Comparison of ENCODE assay signal across 1 cellular context in genomic region chr5:65482727-65483473, GRCh38.
TF ChIP-seq lines count a peak whose summit lies in the region.

No MANE protein-coding gene starts in this region.

TF ChIP-seq in K562, 482 proteins besides CTCF, POLR2A, EP300 and RAD21 (continued from another document and continues in another):
- TF ChIP-seq, protein P1, sequence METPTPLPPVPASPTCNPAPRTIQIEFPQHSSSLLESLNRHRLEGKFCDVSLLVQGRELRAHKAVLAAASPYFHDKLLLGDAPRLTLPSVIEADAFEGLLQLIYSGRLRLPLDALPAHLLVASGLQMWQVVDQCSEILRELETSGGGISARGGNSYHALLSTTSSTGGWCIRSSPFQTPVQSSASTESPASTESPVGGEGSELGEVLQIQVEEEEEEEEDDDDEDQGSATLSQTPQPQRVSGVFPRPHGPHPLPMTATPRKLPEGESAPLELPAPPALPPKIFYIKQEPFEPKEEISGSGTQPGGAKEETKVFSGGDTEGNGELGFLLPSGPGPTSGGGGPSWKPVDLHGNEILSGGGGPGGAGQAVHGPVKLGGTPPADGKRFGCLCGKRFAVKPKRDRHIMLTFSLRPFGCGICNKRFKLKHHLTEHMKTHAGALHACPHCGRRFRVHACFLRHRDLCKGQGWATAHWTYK (CRISPR knock-in tag; IDR thresholded peaks at IDR 0.05) = no peak
- TF ChIP-seq TEAD1 (CRISPR knock-in tag; IDR thresholded peaks at IDR 0.05) (0 out of 4 replicates have a peak, but pooled peaks of 1 of the 2 experiments have one; percentile 37), ZNF347 (CRISPR knock-in tag; IDR thresholded peaks at IDR 0.05; ENCODE audit: low read depth) (no peak), ZNF134 (CRISPR knock-in tag; conservative IDR thresholded peaks at IDR 0.05) (no peak), TAF15 (IDR thresholded peaks at IDR 0.05; ENCODE audit: low read depth, low read length) (no peak), MBD2 (IDR thresholded peaks at IDR 0.05; ENCODE audit: borderline replicate concordance, low read depth) (no peak), FIP1L1 (IDR thresholded peaks at IDR 0.05; ENCODE audit: low read depth, low read length, poor library complexity, severe bottlenecking) (no peak), UBTF (IDR thresholded peaks at IDR 0.05; ENCODE audit: borderline replicate concordance in 1 of 2, low read depth in 2 of 2, low read length in 2 of 2) (no peak), PHF20 (IDR thresholded peaks at IDR 0.05; ENCODE audit: partially characterized antibody) (no peak), HDAC1 (IDR thresholded peaks at IDR 0.05) (no peak), USF1 (CRISPR knock-in tag; IDR thresholded peaks at IDR 0.05) (no peak), HIVEP1 (CRISPR knock-in tag; IDR thresholded peaks at IDR 0.05) (no peak), RNF2 (IDR thresholded peaks at IDR 0.05) (no peak), RBM25 (IDR thresholded peaks at IDR 0.05; ENCODE audit: low read depth, low read length, severe bottlenecking) (no peak), HES1 (IDR thresholded peaks at IDR 0.05; ENCODE audit: low read depth) (no peak), ZBTB17 (CRISPR knock-in tag; IDR thresholded peaks at IDR 0.05) (peak; percentile 55; the same call in 1 of the 2 replicates), TOE1 (IDR thresholded peaks at IDR 0.05; ENCODE audit: borderline replicate concordance) (no peak), TOE1 (CRISPR knock-in tag; IDR thresholded peaks at IDR 0.05; ENCODE audit: borderline replicate concordance, low read depth) (no peak), ELK3 (CRISPR knock-in tag; IDR thresholded peaks at IDR 0.05) (no peak), REST (CRISPR knock-in tag; IDR thresholded peaks at IDR 0.05; ENCODE audit: low read depth) (no peak), SUPT5H (IDR thresholded peaks at IDR 0.05) (no peak), TBP (optimal IDR thresholded peaks at IDR 0.05; ENCODE audit: low read depth, low read length) (no peak), ZNF232 (CRISPR knock-in tag; IDR thresholded peaks at IDR 0.05) (no peak), BRD4 (IDR thresholded peaks at IDR 0.05) (no peak), KLF6 (CRISPR knock-in tag; IDR thresholded peaks at IDR 0.05; ENCODE audit: borderline replicate concordance) (no peak), ZNF778 (CRISPR knock-in tag; IDR thresholded peaks at IDR 0.05) (no peak), HNRNPH1 (optimal IDR thresholded peaks at IDR 0.05; ENCODE audit: low read depth, low read length) (no peak), ZNF280A (IDR thresholded peaks at IDR 0.05; ENCODE audit: low read depth, partially characterized antibody) (no peak), SAP30 (IDR thresholded peaks at IDR 0.05; ENCODE audit: borderline replicate concordance, insufficient read depth, low read depth, low read length, poor library complexity, severe bottlenecking) (no peak), ZNF655 (CRISPR knock-in tag; IDR thresholded peaks at IDR 0.05) (no peak)
- TF ChIP-seq, protein P2, sequence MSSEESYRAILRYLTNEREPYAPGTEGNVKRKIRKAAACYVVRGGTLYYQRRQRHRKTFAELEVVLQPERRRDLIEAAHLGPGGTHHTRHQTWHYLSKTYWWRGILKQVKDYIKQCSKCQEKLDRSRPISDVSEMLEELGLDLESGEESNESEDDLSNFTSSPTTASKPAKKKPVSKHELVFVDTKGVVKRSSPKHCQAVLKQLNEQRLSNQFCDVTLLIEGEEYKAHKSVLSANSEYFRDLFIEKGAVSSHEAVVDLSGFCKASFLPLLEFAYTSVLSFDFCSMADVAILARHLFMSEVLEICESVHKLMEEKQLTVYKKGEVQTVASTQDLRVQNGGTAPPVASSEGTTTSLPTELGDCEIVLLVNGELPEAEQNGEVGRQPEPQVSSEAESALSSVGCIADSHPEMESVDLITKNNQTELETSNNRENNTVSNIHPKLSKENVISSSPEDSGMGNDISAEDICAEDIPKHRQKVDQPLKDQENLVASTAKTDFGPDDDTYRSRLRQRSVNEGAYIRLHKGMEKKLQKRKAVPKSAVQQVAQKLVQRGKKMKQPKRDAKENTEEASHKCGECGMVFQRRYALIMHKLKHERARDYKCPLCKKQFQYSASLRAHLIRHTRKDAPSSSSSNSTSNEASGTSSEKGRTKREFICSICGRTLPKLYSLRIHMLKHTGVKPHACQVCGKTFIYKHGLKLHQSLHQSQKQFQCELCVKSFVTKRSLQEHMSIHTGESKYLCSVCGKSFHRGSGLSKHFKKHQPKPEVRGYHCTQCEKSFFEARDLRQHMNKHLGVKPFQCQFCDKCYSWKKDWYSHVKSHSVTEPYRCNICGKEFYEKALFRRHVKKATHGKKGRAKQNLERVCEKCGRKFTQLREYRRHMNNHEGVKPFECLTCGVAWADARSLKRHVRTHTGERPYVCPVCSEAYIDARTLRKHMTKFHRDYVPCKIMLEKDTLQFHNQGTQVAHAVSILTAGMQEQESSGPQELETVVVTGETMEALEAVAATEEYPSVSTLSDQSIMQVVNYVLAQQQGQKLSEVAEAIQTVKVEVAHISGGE (CRISPR knock-in tag; IDR thresholded peaks at IDR 0.05) = no peak
- TF ChIP-seq, protein P3, sequence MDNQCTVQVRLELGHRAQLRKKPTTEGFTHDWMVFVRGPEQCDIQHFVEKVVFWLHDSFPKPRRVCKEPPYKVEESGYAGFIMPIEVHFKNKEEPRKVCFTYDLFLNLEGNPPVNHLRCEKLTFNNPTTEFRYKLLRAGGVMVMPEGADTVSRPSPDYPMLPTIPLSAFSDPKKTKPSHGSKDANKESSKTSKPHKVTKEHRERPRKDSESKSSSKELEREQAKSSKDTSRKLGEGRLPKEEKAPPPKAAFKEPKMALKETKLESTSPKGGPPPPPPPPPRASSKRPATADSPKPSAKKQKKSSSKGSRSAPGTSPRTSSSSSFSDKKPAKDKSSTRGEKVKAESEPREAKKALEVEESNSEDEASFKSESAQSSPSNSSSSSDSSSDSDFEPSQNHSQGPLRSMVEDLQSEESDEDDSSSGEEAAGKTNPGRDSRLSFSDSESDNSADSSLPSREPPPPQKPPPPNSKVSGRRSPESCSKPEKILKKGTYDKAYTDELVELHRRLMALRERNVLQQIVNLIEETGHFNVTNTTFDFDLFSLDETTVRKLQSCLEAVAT (IDR thresholded peaks at IDR 0.05) = peak in 1 of 2 experiments; percentile 72; a peak in 2 of 4 replicates
- TF ChIP-seq, protein P4, sequence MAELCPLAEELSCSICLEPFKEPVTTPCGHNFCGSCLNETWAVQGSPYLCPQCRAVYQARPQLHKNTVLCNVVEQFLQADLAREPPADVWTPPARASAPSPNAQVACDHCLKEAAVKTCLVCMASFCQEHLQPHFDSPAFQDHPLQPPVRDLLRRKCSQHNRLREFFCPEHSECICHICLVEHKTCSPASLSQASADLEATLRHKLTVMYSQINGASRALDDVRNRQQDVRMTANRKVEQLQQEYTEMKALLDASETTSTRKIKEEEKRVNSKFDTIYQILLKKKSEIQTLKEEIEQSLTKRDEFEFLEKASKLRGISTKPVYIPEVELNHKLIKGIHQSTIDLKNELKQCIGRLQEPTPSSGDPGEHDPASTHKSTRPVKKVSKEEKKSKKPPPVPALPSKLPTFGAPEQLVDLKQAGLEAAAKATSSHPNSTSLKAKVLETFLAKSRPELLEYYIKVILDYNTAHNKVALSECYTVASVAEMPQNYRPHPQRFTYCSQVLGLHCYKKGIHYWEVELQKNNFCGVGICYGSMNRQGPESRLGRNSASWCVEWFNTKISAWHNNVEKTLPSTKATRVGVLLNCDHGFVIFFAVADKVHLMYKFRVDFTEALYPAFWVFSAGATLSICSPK (IDR thresholded peaks at IDR 0.05; ENCODE audit: borderline replicate concordance) = no peak
- TF ChIP-seq, protein P5, sequence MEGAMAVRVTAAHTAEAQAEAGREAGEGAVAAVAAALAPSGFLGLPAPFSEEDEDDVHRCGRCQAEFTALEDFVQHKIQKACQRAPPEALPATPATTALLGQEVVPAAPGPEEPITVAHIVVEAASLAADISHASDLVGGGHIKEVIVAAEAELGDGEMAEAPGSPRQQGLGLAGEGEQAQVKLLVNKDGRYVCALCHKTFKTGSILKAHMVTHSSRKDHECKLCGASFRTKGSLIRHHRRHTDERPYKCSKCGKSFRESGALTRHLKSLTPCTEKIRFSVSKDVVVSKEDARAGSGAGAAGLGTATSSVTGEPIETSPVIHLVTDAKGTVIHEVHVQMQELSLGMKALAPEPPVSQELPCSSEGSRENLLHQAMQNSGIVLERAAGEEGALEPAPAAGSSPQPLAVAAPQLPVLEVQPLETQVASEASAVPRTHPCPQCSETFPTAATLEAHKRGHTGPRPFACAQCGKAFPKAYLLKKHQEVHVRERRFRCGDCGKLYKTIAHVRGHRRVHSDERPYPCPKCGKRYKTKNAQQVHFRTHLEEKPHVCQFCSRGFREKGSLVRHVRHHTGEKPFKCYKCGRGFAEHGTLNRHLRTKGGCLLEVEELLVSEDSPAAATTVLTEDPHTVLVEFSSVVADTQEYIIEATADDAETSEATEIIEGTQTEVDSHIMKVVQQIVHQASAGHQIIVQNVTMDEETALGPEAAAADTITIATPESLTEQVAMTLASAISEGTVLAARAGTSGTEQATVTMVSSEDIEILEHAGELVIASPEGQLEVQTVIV (CRISPR knock-in tag; IDR thresholded peaks at IDR 0.05; ENCODE audit: borderline replicate concordance) = no peak
